ENCODE assay signal across 18 cellular contexts in the genomic region with DNA sequence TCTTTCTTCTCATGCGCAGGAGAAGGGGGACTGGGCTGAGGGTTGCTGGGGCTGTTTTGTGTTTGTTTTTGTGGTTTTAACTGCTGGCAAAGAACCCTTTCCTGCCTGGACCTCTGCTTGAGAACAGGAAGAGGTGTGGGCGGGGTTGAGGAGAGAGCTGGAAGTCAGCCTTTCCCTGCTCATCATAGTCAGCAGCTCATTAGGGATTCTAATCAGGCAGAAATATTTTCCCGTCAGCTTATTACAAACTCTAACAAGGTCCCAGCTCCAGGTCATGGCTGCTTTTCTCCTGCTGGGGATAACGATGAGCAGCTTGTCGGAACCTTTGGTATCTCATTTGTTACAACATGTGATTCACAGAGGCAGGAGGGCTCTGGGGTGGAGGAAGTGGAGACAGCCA.
A peak's percentile ranks its signal among the peaks of the same experiment; 100 is the strongest.
DNase-seq lines count a peak whose midpoint lies in the region; FAIRE-seq lines count a peak whose summit lies in the region.
"Had no signal": no experiment of that assay in that cellular context is flagged by ENCODE, and none has a peak within 500 bp of the region (broad histone marks: within the 10 kb centered on the region; RNA-seq: fewer than 3 reads in every experiment).

No MANE protein-coding gene starts in this region.

- no peaks in the 10 kb centered on the region for H3K9me3 ChIP-seq in small intestine (ENCODE audit: control insufficient read depth, low read depth)
- H3K9me3 ChIP-seq: Caco-2, mucosa of descending colon, ovary had no signal

- H3K36me3 ChIP-seq in small intestine (ENCODE audit: control insufficient read depth in 2 of 2, insufficient read depth in 2 of 2, low read length in 2 of 2), result no peaks in the 10 kb centered on the region
- H3K36me3 ChIP-seq: ovary had no signal

- WGBS in small intestine, 3 donors, result 42 to 66% (median 55%) methylated on average over 5 of the region's 5 CpGs

- no peaks in the 10 kb centered on the region for H3K4me1 ChIP-seq in small intestine (ENCODE audit: control insufficient read depth in 2 of 2, insufficient read depth in 1 of 2, low read depth in 1 of 2, low read length in 1 of 2)
- H3K4me1 ChIP-seq: Caco-2 had no signal

- DNase-seq in NCI-H1417 (lab: John Stamatoyannopoulos, UW), result peak in 2 of 3 experiments; percentile 23 to 41
- no peak for DNase-seq in NCI-H1417 treated with DMSO at 0.1 percent for 48 hours (lab: John Stamatoyannopoulos, UW)
- DNase-seq in NCI-H2171 treated with DMSO at 0.1 percent for 48 hours (lab: John Stamatoyannopoulos, UW), result peak; percentile 78
- DNase-seq in substantia nigra (lab: John Stamatoyannopoulos, UW), result peak in 6 of 49 donors; percentile 5 to 40 (median 24)
- DNase-seq in small intestine, result no peak
- no peak for DNase-seq in HuH-7.5 (ENCODE audit: low spot score)
- DNase-seq in activated CD4-positive, CD25-positive, alpha-beta regulatory T cell (lab: John Stamatoyannopoulos, UW), result no peak
- DNase-seq: activated CD4-positive, alpha-beta T cell treated with anti-CD3 and anti-CD28 coated beads for 4 hours; activated T-cell treated with anti-CD3 and anti-CD28 coated beads, Interleukin-2, amount 50 U/mL, for 1 hour; Caco-2; effector memory CD4-positive, alpha-beta T cell; KG1; kidney; mucosa of descending colon; ovary; stimulated activated CD4-positive, alpha-beta T cell treated with anti-CD3 and anti-CD28 coated beads, Interleukin-12 subunit alpha, Interleukin-12 subunit beta, amount 100 ng/mL, for 4 hours had no signal

- FAIRE-seq in small intestine (lab: Jason Lieb, UNC), result no peak
- FAIRE-seq: A204.1, kidney had no signal

- H3K27me3 ChIP-seq in small intestine (ENCODE audit: control insufficient read depth in 2 of 2, insufficient read depth in 2 of 2, low read length in 2 of 2), result no peaks in the 10 kb centered on the region
- H3K27me3 ChIP-seq: ovary had no signal

- peak overlapping the region; percentile 81 for H3K27ac ChIP-seq in cingulate gyrus (ENCODE audit: low read depth, low read length)
- H3K27ac ChIP-seq in substantia nigra (ENCODE audit: low read depth, low read length, poor library complexity, severe bottlenecking), result peak overlapping the region; percentile 85
- H3K27ac ChIP-seq in small intestine (ENCODE audit: low read depth in 1 of 2, low read length in 1 of 2), result no peak overlapping the region
- H3K27ac ChIP-seq: ovary had no signal

- no peak overlapping the region for H3K4me3 ChIP-seq in small intestine (ENCODE audit: low read depth in 1 of 2, low read length in 2 of 2)
- H3K4me3 ChIP-seq: mucosa of descending colon, ovary had no signal

Comparison
In these comparisons a context has a peak if more than half of its experiments do, and no peak if none do; other contexts are left out.
1. DNase-seq: peak in NCI-H1417 (2 of 3) and NCI-H2171 treated with DMSO at 0.1 percent for 48 hours (single experiment); none in NCI-H1417 treated with DMSO at 0.1 percent for 48 hours (single experiment), small intestine (single experiment), HuH-7.5 (single experiment) and activated CD4-positive, CD25-positive, alpha-beta regulatory T cell (0 of 4).
2. H3K27ac ChIP-seq: peak in cingulate gyrus (single experiment) and substantia nigra (single experiment); none in small intestine (0 of 2).